Comparison of ENCODE assay signal across 8 cellular contexts in genomic region chr3:47476330-47476626, GRCh38. TPM values are rescaled to one million over a fixed set of nuclear protein-coding genes. Genes with fewer than 3 reads are reported as not detected.
DNase-seq lines count a peak whose midpoint lies in the region; ATAC-seq, FAIRE-seq and TF ChIP-seq lines count a peak whose summit lies in the region.

No MANE protein-coding gene starts in this region.

- DNase-seq in H7 (no peak), foreskin keratinocyte (no peak), small intestine (no peak), GM10266 (ENCODE audit: extremely low spot score) (no peak)
- no peak for DNase-seq in stimulated activated CD4-positive, alpha-beta T cell treated with anti-CD3 and anti-CD28 coated beads, Interleukin-2, amount 100 ng/mL, for 24 hours
- DNase-seq in stimulated activated CD4-positive, alpha-beta T cell treated with anti-CD3 and anti-CD28 coated beads, Interleukin-12 subunit alpha, Interleukin-12 subunit beta, amount 100 ng/mL, for 4 hours, result no peak
- DNase-seq in activated CD4-positive, CD25-positive, alpha-beta regulatory T cell (lab: John Stamatoyannopoulos, UW), result no peak

- no peaks in the 10 kb centered on the region for H3K4me1 ChIP-seq in foreskin keratinocyte
- peaks cover 2 to 3% of the 10 kb centered on the region in 2 donors for H3K4me1 ChIP-seq in small intestine (ENCODE audit: control insufficient read depth in 2 of 2, insufficient read depth in 1 of 2, low read depth in 1 of 2, low read length in 1 of 2)

- TF ChIP-seq CTCF in VCaP (conservative IDR thresholded peaks at IDR 0.05) (no peak), foreskin keratinocyte (conservative IDR thresholded peaks at IDR 0.05) (no peak), GM10266 (IDR thresholded peaks at IDR 0.05; ENCODE audit: control insufficient read depth, insufficient read depth, low read depth, missing control alignments) (no peak)

- H3K27me3 ChIP-seq in H7 (ENCODE audit: control insufficient read depth, insufficient read depth, low read length) (no peaks in the 10 kb centered on the region), foreskin keratinocyte (no peaks in the 10 kb centered on the region), small intestine (ENCODE audit: control insufficient read depth in 2 of 2, insufficient read depth in 2 of 2, low read length in 2 of 2) (no peaks in the 10 kb centered on the region)

- 48 to 67% (median 56%) methylated on average over 5 of the region's 5 CpGs for WGBS in small intestine, 3 donors

- no peak for FAIRE-seq in small intestine (lab: Jason Lieb, UNC)

- 0 out of 2 replicates have a peak overlapping the region, but pooled peaks have one; percentile 17 for H3K4me3 ChIP-seq in H7 (ENCODE audit: insufficient read depth, low read depth, low read length)
- H3K4me3 ChIP-seq in small intestine (ENCODE audit: low read depth in 1 of 2, low read length in 2 of 2), result peak overlapping the region; percentile 20 to 93

- H3K27ac ChIP-seq in VCaP, result peak overlapping the region; percentile 93
- peak overlapping the region; percentile 19 for H3K27ac ChIP-seq in foreskin keratinocyte
- H3K27ac ChIP-seq in small intestine (ENCODE audit: low read depth in 1 of 2, low read length in 1 of 2), result peak overlapping the region; percentile 50 to 88

- H3K36me3 ChIP-seq in H7 (replicated peaks; ENCODE audit: control insufficient read depth, insufficient read depth, low read length) (no peaks in the 10 kb centered on the region), small intestine (ENCODE audit: control insufficient read depth in 2 of 2, insufficient read depth in 2 of 2, low read length in 2 of 2) (peaks cover 0 to 2% of the 10 kb centered on the region in 2 donors)

- no peak for ATAC-seq in foreskin keratinocyte

- H3K9me3 ChIP-seq in small intestine (ENCODE audit: control insufficient read depth, low read depth), result no peaks in the 10 kb centered on the region

RNA-seq across cellular contexts. Expression of gene SCAP, which starts 0.5 kb away (rescaled TPM):
- total RNA-seq in H7 (2014; rRNA removed; shearing (Covaris generic)), result 104 and 112 TPM in 2 replicates
- total RNA-seq in foreskin keratinocyte, result 50.5 and 54.7 TPM in 2 replicates
- polyA plus RNA-seq in foreskin keratinocyte, result 33.0 and 36.2 TPM in 2 replicates
- 10 to 100 TPM; 43.8 to 57.2 (median 53.9) TPM for polyA plus RNA-seq in small intestine

RNA-seq across cellular contexts. Expression of gene ELP6, which starts 37.2 kb away (rescaled TPM):
- total RNA-seq in H7 (2014; rRNA removed; shearing (Covaris generic)), result 63.5 and 77.6 TPM in 2 replicates
- 39.8 and 43.7 TPM in 2 replicates for total RNA-seq in foreskin keratinocyte
- polyA plus RNA-seq in foreskin keratinocyte, result 52.3 and 55.5 TPM in 2 replicates
- polyA plus RNA-seq in small intestine, result 10 to 100 TPM; 28.9 to 35.3 (median 30.9) TPM

Comparison
In these comparisons a context has a peak if more than half of its experiments do, and no peak if none do; other contexts are left out.
1. H3K27ac ChIP-seq: peak in every context shown above with its lines; median percentile 93 in VCaP; 69 in small intestine; 19 in foreskin keratinocyte.